In the genomic region with DNA sequence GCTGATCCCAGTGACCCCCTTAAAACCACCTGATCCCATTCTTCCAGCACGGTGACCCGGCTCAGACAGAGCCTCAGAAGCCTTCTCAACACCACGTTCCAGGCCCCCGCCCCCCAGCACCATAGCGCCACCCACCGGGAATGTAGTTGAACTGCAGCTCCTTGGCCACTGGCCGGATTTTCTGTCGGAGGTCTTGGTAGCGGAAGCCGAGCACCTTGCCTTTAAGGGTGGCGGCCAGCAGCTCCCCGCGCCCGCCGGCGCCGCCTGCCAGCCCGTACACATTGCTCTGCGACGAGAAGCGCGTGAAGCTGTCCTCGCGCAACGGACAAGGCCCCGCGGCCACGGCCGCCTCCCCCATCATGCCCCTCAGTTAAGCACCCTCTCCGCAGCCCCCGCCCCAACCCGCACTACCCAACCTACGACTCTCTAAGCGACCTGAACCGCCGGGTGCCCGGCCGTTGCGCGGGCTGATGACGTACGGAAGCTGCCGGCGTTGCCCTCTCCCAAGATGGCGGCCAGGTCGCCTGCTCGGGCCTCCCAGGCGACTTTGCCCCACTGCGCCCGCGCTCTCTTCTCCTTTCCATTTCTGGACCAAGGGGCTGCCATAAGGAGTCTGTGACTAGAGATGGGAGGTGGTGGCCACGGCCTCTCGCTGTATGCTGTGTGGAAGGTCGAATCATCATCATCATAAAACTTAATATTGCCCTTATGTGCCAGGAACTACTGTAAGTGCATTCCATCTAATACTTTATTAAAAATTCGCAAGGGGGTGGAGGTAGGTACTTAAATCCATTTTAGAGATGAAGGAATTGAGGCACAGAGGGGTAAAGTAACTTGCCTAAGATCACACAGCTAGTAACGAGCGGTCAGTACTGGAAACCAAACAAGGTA, we compare ENCODE assay signal across 1 cellular context.
TF ChIP-seq lines count a peak whose summit lies in the region.

TSS of gene KPTN (minus strand) at position 420 of the 891 bp plus-strand sequence. CDS start at position 361, 59 bp downstream.

TF ChIP-seq in K562, 482 proteins besides CTCF, POLR2A, EP300 and RAD21 (continued from another document and continues in another):
- TF ChIP-seq SIRT6 (IDR thresholded peaks at IDR 0.05; ENCODE audit: low read depth, low read length) (no peak), ZKSCAN8 (CRISPR knock-in tag; IDR thresholded peaks at IDR 0.05) (no peak), ZNF324 (CRISPR knock-in tag; IDR thresholded peaks at IDR 0.05) (no peak), MNT (conservative IDR thresholded peaks at IDR 0.05) (peak; percentile 85 to 92), ETV5 (CRISPR knock-in tag; IDR thresholded peaks at IDR 0.05; ENCODE audit: low read depth) (0 out of 2 replicates have a peak, but pooled peaks have one; percentile 5), ZNF507 (tag; conservative IDR thresholded peaks at IDR 0.05) (no peak), XRCC4 (IDR thresholded peaks at IDR 0.05; ENCODE audit: extremely low read depth, insufficient read depth, insufficient read length) (no peak), NCOA4 (IDR thresholded peaks at IDR 0.05; ENCODE audit: partially characterized antibody) (no peak), EP400 (IDR thresholded peaks at IDR 0.05) (peak; percentile 83), TEAD2 (tag; IDR thresholded peaks at IDR 0.05) (peak; percentile 91), DNMT1 (IDR thresholded peaks at IDR 0.05) (0 out of 2 replicates have a peak, but pooled peaks have one; percentile 8), HMGXB4 (CRISPR knock-in tag; IDR thresholded peaks at IDR 0.05) (peak; percentile 88; the same call in 1 of the 2 replicates), CBX1 (IDR thresholded peaks at IDR 0.05; ENCODE audit: low read depth) (no peak), AFF1 (IDR thresholded peaks at IDR 0.05; ENCODE audit: low read depth in 1 of 2, partially characterized antibody in 2 of 2) (peak in 1 of 2 experiments; percentile 32), ZNF57 (CRISPR knock-in tag; IDR thresholded peaks at IDR 0.05) (no peak), JUN (IDR thresholded peaks at IDR 0.05; ENCODE audit: borderline replicate concordance, low read depth, low read length) (no peak; the same call in 1 of the 2 replicates), JUN (CRISPR knock-in tag; IDR thresholded peaks at IDR 0.05; ENCODE audit: borderline replicate concordance) (no peak), IFI16 (CRISPR knock-in tag; IDR thresholded peaks at IDR 0.05) (no peak), ZNF589 (CRISPR knock-in tag; IDR thresholded peaks at IDR 0.05; ENCODE audit: low read depth) (0 out of 2 replicates have a peak, but pooled peaks have one; percentile 45), TAL1 (IDR thresholded peaks at IDR 0.05) (no peak), STAT5B (CRISPR knock-in tag; IDR thresholded peaks at IDR 0.05) (no peak), ZNF311 (CRISPR knock-in tag; IDR thresholded peaks at IDR 0.05) (0 out of 2 replicates have a peak, but pooled peaks have one; percentile 13), NR2C1 (IDR thresholded peaks at IDR 0.05) (peak; percentile 81), NR2C1 (tag; IDR thresholded peaks at IDR 0.05) (peak; percentile 89), GABPB2 (CRISPR knock-in tag; conservative IDR thresholded peaks at IDR 0.05) (no peak), TRIM25 (IDR thresholded peaks at IDR 0.05; ENCODE audit: borderline replicate concordance) (peak; percentile 100), FOSL1 (tag; conservative IDR thresholded peaks at IDR 0.05) (no peak), NRF1 (conservative IDR thresholded peaks at IDR 0.05 in 1 of 2, IDR thresholded peaks at IDR 0.05 in 1 of 2) (peak; percentile 76 to 82), ZNF384 (IDR thresholded peaks at IDR 0.05; ENCODE audit: low read depth, low read length) (0 out of 2 replicates have a peak, but pooled peaks have one; percentile 22)
- TF ChIP-seq, protein P1, sequence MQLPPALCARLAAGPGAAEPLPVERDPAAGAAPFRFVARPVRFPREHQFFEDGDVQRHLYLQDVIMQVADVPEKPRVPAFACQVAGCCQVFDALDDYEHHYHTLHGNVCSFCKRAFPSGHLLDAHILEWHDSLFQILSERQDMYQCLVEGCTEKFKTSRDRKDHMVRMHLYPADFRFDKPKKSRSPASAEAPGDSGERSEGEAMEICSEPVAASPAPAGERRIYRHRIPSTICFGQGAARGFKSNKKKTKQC (CRISPR knock-in tag; IDR thresholded peaks at IDR 0.05), result peak; percentile 79
- TF ChIP-seq, protein P2, sequence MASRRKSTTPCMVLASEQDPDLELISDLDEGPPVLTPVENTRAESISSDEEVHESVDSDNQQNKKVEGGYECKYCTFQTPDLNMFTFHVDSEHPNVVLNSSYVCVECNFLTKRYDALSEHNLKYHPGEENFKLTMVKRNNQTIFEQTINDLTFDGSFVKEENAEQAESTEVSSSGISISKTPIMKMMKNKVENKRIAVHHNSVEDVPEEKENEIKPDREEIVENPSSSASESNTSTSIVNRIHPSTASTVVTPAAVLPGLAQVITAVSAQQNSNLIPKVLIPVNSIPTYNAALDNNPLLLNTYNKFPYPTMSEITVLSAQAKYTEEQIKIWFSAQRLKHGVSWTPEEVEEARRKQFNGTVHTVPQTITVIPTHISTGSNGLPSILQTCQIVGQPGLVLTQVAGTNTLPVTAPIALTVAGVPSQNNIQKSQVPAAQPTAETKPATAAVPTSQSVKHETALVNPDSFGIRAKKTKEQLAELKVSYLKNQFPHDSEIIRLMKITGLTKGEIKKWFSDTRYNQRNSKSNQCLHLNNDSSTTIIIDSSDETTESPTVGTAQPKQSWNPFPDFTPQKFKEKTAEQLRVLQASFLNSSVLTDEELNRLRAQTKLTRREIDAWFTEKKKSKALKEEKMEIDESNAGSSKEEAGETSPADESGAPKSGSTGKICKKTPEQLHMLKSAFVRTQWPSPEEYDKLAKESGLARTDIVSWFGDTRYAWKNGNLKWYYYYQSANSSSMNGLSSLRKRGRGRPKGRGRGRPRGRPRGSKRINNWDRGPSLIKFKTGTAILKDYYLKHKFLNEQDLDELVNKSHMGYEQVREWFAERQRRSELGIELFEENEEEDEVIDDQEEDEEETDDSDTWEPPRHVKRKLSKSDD (conservative IDR thresholded peaks at IDR 0.05; ENCODE audit: low read length), result peak; percentile 33; the same call in 1 of the 2 replicates
- TF ChIP-seq, protein P3, sequence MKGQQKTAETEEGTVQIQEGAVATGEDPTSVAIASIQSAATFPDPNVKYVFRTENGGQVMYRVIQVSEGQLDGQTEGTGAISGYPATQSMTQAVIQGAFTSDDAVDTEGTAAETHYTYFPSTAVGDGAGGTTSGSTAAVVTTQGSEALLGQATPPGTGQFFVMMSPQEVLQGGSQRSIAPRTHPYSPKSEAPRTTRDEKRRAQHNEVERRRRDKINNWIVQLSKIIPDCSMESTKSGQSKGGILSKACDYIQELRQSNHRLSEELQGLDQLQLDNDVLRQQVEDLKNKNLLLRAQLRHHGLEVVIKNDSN (CRISPR knock-in tag; IDR thresholded peaks at IDR 0.05), result no peak
